ENCODE assay signal across 26 cellular contexts in the genomic region with DNA sequence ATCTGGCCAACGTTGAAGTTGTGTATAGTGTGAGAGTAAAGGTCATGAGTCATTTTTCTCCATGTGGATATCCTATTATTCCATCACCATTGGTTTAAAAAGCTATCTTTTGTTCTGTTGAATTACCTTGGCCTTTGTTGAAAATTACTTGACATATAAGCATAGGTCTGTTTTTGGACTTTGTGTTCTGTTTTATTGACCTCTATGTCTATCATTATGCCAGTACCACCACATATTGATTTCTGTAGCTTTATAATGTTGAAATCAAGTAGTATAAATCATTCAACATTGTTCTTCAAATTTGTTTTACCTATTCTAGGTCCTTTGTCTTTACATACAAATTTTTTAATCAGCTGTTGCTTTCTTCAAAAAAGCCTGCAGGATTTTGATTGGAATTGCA.
"Had no signal": no experiment of that assay in that cellular context is flagged by ENCODE, and none has a peak within 500 bp of the region (broad histone marks: within the 10 kb centered on the region; RNA-seq: fewer than 3 reads in every experiment).

No MANE protein-coding gene starts in this region.

- H3K27ac Mint-ChIP-seq: immature natural killer cell, mesothelial cell of epicardium, naive B cell had no signal

- FAIRE-seq: colon, endothelial cell of umbilical vein, frontal cortex, kidney had no signal

- H3K9me3 ChIP-seq: esophagus muscularis mucosa, lower lobe of right lung, mucosa of descending colon had no signal

- H3K4me3 Mint-ChIP-seq: immature natural killer cell, mesothelial cell of epicardium, naive B cell had no signal

- H3K9me3 Mint-ChIP-seq: immature natural killer cell, mesothelial cell of epicardium, naive B cell had no signal

- H2AFZ ChIP-seq: hepatocyte had no signal

- H3K4me3 ChIP-seq: coronary artery, dorsolateral prefrontal cortex, esophagus muscularis mucosa, gastroesophageal sphincter, heart left ventricle, hepatocyte, left ventricle myocardium inferior, lower lobe of right lung, mucosa of descending colon had no signal

- H3K27me3 Mint-ChIP-seq: naive B cell had no signal

- DNase-seq: dermis blood vessel endothelial cell; dorsolateral prefrontal cortex; effector CD4-positive, alpha-beta T cell; effector memory CD4-positive, alpha-beta T cell; foreskin keratinocyte; heart left ventricle; hypothalamus; immature natural killer cell; islet precursor cell; kidney; kidney glomerular epithelial cell; left colon; left ventricle myocardium inferior; lower lobe of right lung; mesenchymal stem cell; mucosa of descending colon; naive B cell had no signal

- H3K4me1 Mint-ChIP-seq: mesothelial cell of epicardium had no signal

- H3K27ac ChIP-seq: coronary artery, dorsolateral prefrontal cortex, esophagus muscularis mucosa, foreskin keratinocyte, gastroesophageal sphincter, heart left ventricle, hepatocyte, left ventricle myocardium inferior, lower lobe of right lung had no signal

- ATAC-seq: foreskin keratinocyte, gastroesophageal sphincter, heart left ventricle, left colon, left lobe of liver, lower lobe of right lung, mucosa of descending colon had no signal

- H3K36me3 ChIP-seq: esophagus muscularis mucosa, gastroesophageal sphincter, left ventricle myocardium inferior, lower lobe of right lung had no signal

- H3K4me2 ChIP-seq: hepatocyte had no signal

- H3K27me3 ChIP-seq: dorsolateral prefrontal cortex, esophagus muscularis mucosa, foreskin keratinocyte, gastroesophageal sphincter, heart left ventricle, hepatocyte had no signal

- H3K4me1 ChIP-seq: lower lobe of right lung had no signal
